9 cellular contexts compared by ENCODE assay signal in genomic region chr5:60597570-60597969, GRCh38.
A peak's percentile ranks its signal among the peaks of the same experiment; 100 is the strongest.
DNase-seq lines count a peak whose midpoint lies in the region; ATAC-seq and TF ChIP-seq lines count a peak whose summit lies in the region.
"Had no signal": no experiment of that assay in that cellular context is flagged by ENCODE, and none has a peak within 500 bp of the region (broad histone marks: within the 10 kb centered on the region; RNA-seq: fewer than 3 reads in every experiment).

No MANE protein-coding gene starts in this region.

- 14% methylated on average over 3 of the region's 3 CpGs for WGBS in prostate gland

- no peak for TF ChIP-seq POLR2A in prostate gland (IDR thresholded peaks at IDR 0.05)

- intact Hi-C loops in prostate gland (cut with DNase I), result no loop called here

- peaks cover 5% of the 10 kb centered on the region for H3K9me3 Mint-ChIP-seq in T-helper 2 cell treated with Interferon-gamma antibody and Interleukin-4, amounts not matched to agents 5 μg/mL and 100 μg/mL, for 36 hours

- no peak overlapping the region for H3K27ac ChIP-seq in RWPE1
- no peak overlapping the region for H3K27ac ChIP-seq in prostate gland
- H3K27ac ChIP-seq: neutrophil had no signal

- H3K36me3 Mint-ChIP-seq in T-helper 2 cell treated with Interferon-gamma antibody and Interleukin-4, amounts not matched to agents 5 μg/mL and 100 μg/mL, for 36 hours (ENCODE audit: low read depth), result peaks cover 31% of the 10 kb centered on the region

- H3K27me3 ChIP-seq in prostate gland (replicated peaks; ENCODE audit: insufficient read depth), result no peaks in the 10 kb centered on the region
- H3K27me3 ChIP-seq: neutrophil had no signal

- H3K27ac Mint-ChIP-seq in T-helper 2 cell treated with Interferon-gamma antibody and Interleukin-4, amounts not matched to agents 5 μg/mL and 100 μg/mL, for 36 hours, result peak overlapping the region; percentile 2

- no peak for TF ChIP-seq CTCF in RWPE1 (conservative IDR thresholded peaks at IDR 0.05; ENCODE audit: low read depth)
- TF ChIP-seq CTCF in prostate gland (IDR thresholded peaks at IDR 0.05), result no peak

- H3K4me1 ChIP-seq in prostate gland (replicated peaks), result no peaks in the 10 kb centered on the region

- peak; percentile 14 for DNase-seq in Ammon's horn (ENCODE audit: low spot score)
- DNase-seq in T-helper 2 cell treated with Interferon-gamma antibody and Interleukin-4, amounts not matched to agents 5 μg/mL and 100 μg/mL, for 36 hours (ENCODE audit: low spot score), result peak; percentile 17
- no peak for DNase-seq in RWPE1 (ENCODE audit: low spot score)
- no peak for DNase-seq in NCI-H2081 treated with DMSO at 0.1 percent for 48 hours (lab: John Stamatoyannopoulos, UW)
- DNase-seq in activated gamma-delta T cell (lab: John Stamatoyannopoulos, UW), result no peak
- no peak for DNase-seq in prostate gland (ENCODE audit: low spot score)

- peaks cover 34% of the 10 kb centered on the region for H3K4me1 Mint-ChIP-seq in T-helper 2 cell treated with Interferon-gamma antibody and Interleukin-4, amounts not matched to agents 5 μg/mL and 100 μg/mL, for 36 hours (ENCODE audit: low read depth)

- POLR2A ChIA-PET in RWPE1 (lab: Yijun Ruan, JAX; ENCODE audit: low non-redundant PET), result no interaction called here

- no peaks in the 10 kb centered on the region for H3K9me3 ChIP-seq in prostate gland
- H3K9me3 ChIP-seq: neutrophil had no signal

- H3K36me3 ChIP-seq in prostate gland, result no peaks in the 10 kb centered on the region

- H3K27me3 Mint-ChIP-seq in T-helper 2 cell treated with Interferon-gamma antibody and Interleukin-4, amounts not matched to agents 5 μg/mL and 100 μg/mL, for 36 hours (ENCODE audit: low read depth), result no peaks in the 10 kb centered on the region

- H3K4me3 Mint-ChIP-seq in T-helper 2 cell treated with Interferon-gamma antibody and Interleukin-4, amounts not matched to agents 5 μg/mL and 100 μg/mL, for 36 hours, result peak overlapping the region; percentile 39

- H3K4me3 ChIP-seq in prostate gland, result no peak overlapping the region

- CTCF ChIA-PET in RWPE1 (lab: Yijun Ruan, JAX), result interaction anchor here (0.6 to 1.1 kb wide), 3 partner anchors 34 to 372 kb away, joined by 3 read pairs; no protein-coding TSS in a partner anchor

- peak; percentile 76 for ATAC-seq in GM19395 (IDR thresholded peaks at IDR 0.05; ENCODE audit: unreplicated experiment)
- ATAC-seq in HG03097 (IDR thresholded peaks at IDR 0.05; ENCODE audit: low FRiP score, unreplicated experiment), result peak; percentile 75

Comparison
In these comparisons a context has a peak if more than half of its experiments do, and no peak if none do; other contexts are left out.
1. DNase-seq: peak in Ammon's horn (single experiment) and T-helper 2 cell treated with Interferon-gamma antibody and Interleukin-4, amounts not matched to agents 5 μg/mL and 100 μg/mL, for 36 hours (single experiment); none in RWPE1 (single experiment), NCI-H2081 treated with DMSO at 0.1 percent for 48 hours (single experiment), activated gamma-delta T cell (single experiment) and prostate gland (single experiment).